Comparison of ENCODE assay signal across 8 cellular contexts in genomic region chr3:32109256-32109655, GRCh38. TPM values are rescaled to one million over a fixed set of nuclear protein-coding genes. Genes with fewer than 3 reads are reported as not detected.
A peak's percentile ranks its signal among the peaks of the same experiment; 100 is the strongest.
DNase-seq lines count a peak whose midpoint lies in the region; ATAC-seq, FAIRE-seq and TF ChIP-seq lines count a peak whose summit lies in the region.

No MANE protein-coding gene starts in this region.

- no peak for ATAC-seq in GM21619 (IDR thresholded peaks at IDR 0.05; ENCODE audit: unreplicated experiment)

- H3K4me3 ChIP-seq in cardiac fibroblast (replicated peaks in 1 of 2; ENCODE audit: low read depth in 2 of 2, low read length in 2 of 2) (no peak overlapping the region), testis (no peak overlapping the region)

- 11 to 34% methylated on average over 2 of the region's 2 CpGs for WGBS in testis, 2 donors

- H3K27me3 ChIP-seq in layer of hippocampus (ENCODE audit: control insufficient read depth, insufficient read depth, low read length) (no peaks in the 10 kb centered on the region), testis (no peaks in the 10 kb centered on the region)

- no peak for TF ChIP-seq POLR2A in testis (IDR thresholded peaks at IDR 0.05)

- H3K27ac ChIP-seq in layer of hippocampus (ENCODE audit: low read depth, low read length) (peak overlapping the region; percentile 30), testis (no peak overlapping the region)

- intact Hi-C loops in testis (cut with DNase I; ENCODE audit: low total_unique reads) = no loop called here

- peaks cover 6% of the 10 kb centered on the region for H3K4me1 ChIP-seq in testis

- TF ChIP-seq CTCF in cardiac fibroblast (IDR thresholded peaks at IDR 0.05; ENCODE audit: low read depth, low read length) (no peak), testis (IDR thresholded peaks at IDR 0.05) (no peak)

- no peaks in the 10 kb centered on the region for H3K9me3 ChIP-seq in testis

- DNase-seq in NCI-H2029 (lab: John Stamatoyannopoulos, UW) (peak; percentile 83), cardiac fibroblast (ENCODE audit: low read depth in 2 of 2) (peak; percentile 9 to 94), testis (peak; percentile 77), NK-92 (lab: John Stamatoyannopoulos, UW; ENCODE audit: unreplicated experiment) (no peak), HTR-8/SVneo (ENCODE audit: insufficient read length, low spot score) (no peak)
- no peak for DNase-seq in stimulated activated CD4-positive, alpha-beta T cell treated with anti-CD3 and anti-CD28 coated beads, Interleukin-4, amount 100 ng/mL, for 24 hours

- no peaks in the 10 kb centered on the region for H3K36me3 ChIP-seq in testis (ENCODE audit: low read depth, missing control alignments)

- FAIRE-seq in HTR-8/SVneo (lab: Jason Lieb, UNC) = no peak

RNA-seq across cellular contexts. Expression of gene GPD1L, which starts 2.8 kb away (rescaled TPM):
- 10 to 100 TPM; 15.4 to 18.4 TPM for total RNA-seq in testis
- 13.4 TPM for polyA plus RNA-seq in testis (ENCODE audit: insufficient read depth, low read depth, low replicate concordance)

Comparison
In these comparisons a context has a peak if more than half of its experiments do, and no peak if none do; other contexts are left out.
1. DNase-seq: peak in NCI-H2029 (single experiment), cardiac fibroblast (2 of 2) and testis (single experiment); none in NK-92 (single experiment), HTR-8/SVneo (single experiment) and stimulated activated CD4-positive, alpha-beta T cell treated with anti-CD3 and anti-CD28 coated beads, Interleukin-4, amount 100 ng/mL, for 24 hours (single experiment).